Comparison of ENCODE assay signal across 9 cellular contexts in the genomic region with DNA sequence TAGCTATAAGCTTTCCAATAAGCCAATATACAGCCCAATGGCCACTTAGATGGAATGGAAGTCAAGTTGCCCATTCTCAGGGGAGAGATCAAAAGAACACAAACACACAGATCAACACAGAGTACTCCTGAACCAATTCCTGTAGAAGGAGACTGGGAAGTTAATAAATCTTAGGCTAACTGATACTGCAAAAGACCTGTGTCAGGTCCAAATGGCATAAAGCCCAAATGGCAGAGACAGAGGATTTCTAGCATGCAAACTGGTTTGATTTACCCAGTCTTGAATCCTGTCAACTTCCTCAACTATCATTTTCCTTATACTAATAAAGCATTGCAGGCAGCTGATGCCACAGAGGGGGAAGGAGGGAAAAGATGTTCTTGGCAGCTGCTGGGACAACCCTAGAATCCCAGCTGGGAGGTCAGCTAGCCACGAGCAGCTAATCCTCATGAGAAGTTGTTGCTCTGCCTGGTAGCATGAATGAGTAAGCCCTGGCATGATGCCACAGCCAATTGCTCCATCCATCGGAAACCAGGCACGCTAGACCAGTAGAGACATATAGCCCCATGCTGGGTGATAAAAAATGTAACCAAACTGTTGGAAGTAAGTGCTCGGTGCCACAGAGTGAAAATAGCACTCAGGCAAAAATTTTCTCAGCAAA. TPM values are rescaled to one million over a fixed set of nuclear protein-coding genes. Genes with fewer than 3 reads are reported as not detected.
DNase-seq lines count a peak whose midpoint lies in the region; ATAC-seq and TF ChIP-seq lines count a peak whose summit lies in the region.
"Had no signal": no experiment of that assay in that cellular context is flagged by ENCODE, and none has a peak within 500 bp of the region (broad histone marks: within the 10 kb centered on the region; RNA-seq: fewer than 3 reads in every experiment).

No MANE protein-coding gene starts in this region.

- no TSS peak for BruUV-seq in A673 (replicated peaks; lab: Mats Ljungman, UMichigan)

- H3K4me3 ChIP-seq in A673 (ENCODE audit: low read depth, low read length, poor library complexity, severe bottlenecking), result no peak overlapping the region
- H3K4me3 ChIP-seq in fibroblast of mammary gland (ENCODE audit: control insufficient read depth, low read depth, low read length), result no peak overlapping the region
- no peak overlapping the region for H3K4me3 ChIP-seq in naive thymus-derived CD4-positive, alpha-beta T cell (ENCODE audit: low read length)

- peaks cover 0 to 7% (median 6%) of the 10 kb centered on the region in 7 donors for H3K4me1 Mint-ChIP-seq in naive thymus-derived CD4-positive, alpha-beta T cell

- peaks cover 0 to 6% (median 0%) of the 10 kb centered on the region in 11 donors for H3K9me3 Mint-ChIP-seq in naive thymus-derived CD4-positive, alpha-beta T cell

- H3K27me3 ChIP-seq in A673 (replicated peaks; ENCODE audit: insufficient read depth, low read depth, low read length, poor library complexity), result no peaks in the 10 kb centered on the region
- H3K27me3 ChIP-seq in naive thymus-derived CD4-positive, alpha-beta T cell (ENCODE audit: control insufficient read depth in 2 of 2, insufficient read depth in 2 of 2, low read length in 2 of 2), result no peaks in the 10 kb centered on the region

- DNase-seq in A673 (ENCODE audit: low spot score) (peak; percentile 62), NCI-H460 (ENCODE audit: extremely low read depth, low read depth) (peak; percentile 72), fibroblast of mammary gland (ENCODE audit: low read depth) (peak; percentile 81), NCI-H2171 (lab: John Stamatoyannopoulos, UW) (no peak), HK-2 (ENCODE audit: unreplicated experiment) (no peak), iPS-NIHi7 (ENCODE audit: extremely low spot score) (no peak), NCI-H510A (lab: John Stamatoyannopoulos, UW) (no peak)
- no peak for DNase-seq in naive thymus-derived CD4-positive, alpha-beta T cell

- H3K4me3 Mint-ChIP-seq in naive thymus-derived CD4-positive, alpha-beta T cell, result peak overlapping the region in 1 of 10 donors; percentile 16

- H3K36me3 ChIP-seq in A673 (ENCODE audit: insufficient read depth, low read length, poor library complexity, severe bottlenecking), result no peaks in the 10 kb centered on the region
- no peaks in the 10 kb centered on the region for H3K36me3 ChIP-seq in naive thymus-derived CD4-positive, alpha-beta T cell (ENCODE audit: control insufficient read depth in 2 of 3, insufficient read depth in 3 of 3, low read length in 3 of 3)

- CTCF ChIA-PET in A673 (lab: Charles Lee), result no interaction called here
- CTCF ChIA-PET in naive thymus-derived CD4-positive, alpha-beta T cell (lab: Charles Lee), result no interaction called here

- no peak overlapping the region for H3K27ac Mint-ChIP-seq in naive thymus-derived CD4-positive, alpha-beta T cell
- H3K27ac Mint-ChIP-seq: activated naive CD4-positive, alpha-beta T cell treated with anti-CD3 and anti-CD28 coated beads, Interleukin-2, amount 50 U/mL, for 72 hours had no signal

- POLR2A ChIA-PET in A673 (lab: Charles Lee; ENCODE audit: low non-redundant PET), result no interaction called here
- POLR2A ChIA-PET in naive thymus-derived CD4-positive, alpha-beta T cell (lab: Charles Lee), result no interaction called here

- H3K9me3 ChIP-seq in A673 (ENCODE audit: low read depth, low read length, poor library complexity, severe bottlenecking), result no peaks in the 10 kb centered on the region
- H3K9me3 ChIP-seq in naive thymus-derived CD4-positive, alpha-beta T cell (ENCODE audit: control insufficient read depth in 2 of 3, low read length in 3 of 3), result no peaks in the 10 kb centered on the region

- intact Hi-C loops in A673 (cut with micrococcal nuclease; ENCODE audit: unreplicated experiment), result no loop called here
- intact Hi-C loops in naive thymus-derived CD4-positive, alpha-beta T cell (cut with micrococcal nuclease), result no loop called here

- no peaks in the 10 kb centered on the region for H3K4me1 ChIP-seq in A673 (ENCODE audit: insufficient read depth, low read length, poor library complexity, severe bottlenecking)
- H3K4me1 ChIP-seq in naive thymus-derived CD4-positive, alpha-beta T cell (ENCODE audit: control insufficient read depth in 2 of 2, insufficient read depth in 2 of 2, low read length in 2 of 2), result no peaks in the 10 kb centered on the region

- no peak overlapping the region for H3K27ac ChIP-seq in A673 (ENCODE audit: low read depth, low read length, poor library complexity, severe bottlenecking)
- H3K27ac ChIP-seq in naive thymus-derived CD4-positive, alpha-beta T cell (ENCODE audit: low read depth, low read length), result no peak overlapping the region

- H3K36me3 Mint-ChIP-seq in naive thymus-derived CD4-positive, alpha-beta T cell, result peaks cover 0 to 3% (median 0%) of the 10 kb centered on the region in 5 donors
- H3K36me3 Mint-ChIP-seq: activated naive CD4-positive, alpha-beta T cell treated with anti-CD3 and anti-CD28 coated beads, Interleukin-2, amount 50 U/mL, for 72 hours had no signal

- TF ChIP-seq CTCF in A673 (conservative IDR thresholded peaks at IDR 0.05; ENCODE audit: low read depth, low read length) (no peak), fibroblast of mammary gland (conservative IDR thresholded peaks at IDR 0.05; ENCODE audit: control insufficient read depth, insufficient read depth, low read depth, low read length) (no peak)

- ATAC-seq in naive thymus-derived CD4-positive, alpha-beta T cell, result peak; percentile 81
- ATAC-seq: activated naive CD4-positive, alpha-beta T cell treated with anti-CD3 and anti-CD28 coated beads, Interleukin-2, amount 50 U/mL, for 72 hours had no signal

- H3K27me3 Mint-ChIP-seq in naive thymus-derived CD4-positive, alpha-beta T cell, result peaks cover 4 to 19% (median 9%) of the 10 kb centered on the region in 5 donors

RNA-seq across cellular contexts. Expression of a gene that starts 26.2 kb away (rescaled TPM):
- 0.71 and 2.2 TPM in 2 replicates for total RNA-seq in A673 (2021)
- 12.5 and 14.7 TPM in 2 replicates for total RNA-seq in NCI-H460 (2014; rRNA removed; shearing (Covaris generic))
- 5.8 and 8.5 TPM in 2 replicates for polyA plus RNA-seq in NCI-H460 (2014; cell fraction: nucleus; rRNA removed)
- total RNA-seq in naive thymus-derived CD4-positive, alpha-beta T cell, result 1 to 10 TPM in 3 of 5 experiments, not detected in 2; 1.6 to 3.5 (median 1.7) TPM
- under 1 TPM in 1 of 2 donors, not detected in 1; 0.40 TPM for polyA plus RNA-seq in naive thymus-derived CD4-positive, alpha-beta T cell

RNA-seq across cellular contexts. Expression of a gene that starts 30.4 kb away (rescaled TPM):
- 0.75 and 1.8 TPM in 2 replicates for total RNA-seq in A673 (2021)
- 22.9 and 36.7 TPM in 2 replicates for total RNA-seq in NCI-H460 (2014; rRNA removed; shearing (Covaris generic))
- 12.5 and 27.7 TPM in 2 replicates for polyA plus RNA-seq in NCI-H460 (2014; cell fraction: nucleus; rRNA removed)
- 1 to 10 TPM in 1 of 5 experiments, under 1 TPM in 4; 0.17 to 4.2 (median 0.43) TPM for total RNA-seq in naive thymus-derived CD4-positive, alpha-beta T cell
- under 1 TPM in 1 of 2 donors, not detected in 1; 0.83 TPM for polyA plus RNA-seq in naive thymus-derived CD4-positive, alpha-beta T cell

RNA-seq across cellular contexts. Expression of a gene that starts 31.0 kb away (rescaled TPM):
- total RNA-seq in A673 (2021), result not detected in 2 replicates
- not detected in 2 replicates for total RNA-seq in NCI-H460 (2014; rRNA removed; shearing (Covaris generic))
- polyA plus RNA-seq in NCI-H460 (2014; cell fraction: nucleus; rRNA removed), result not detected in 2 replicates
- not detected for total RNA-seq in naive thymus-derived CD4-positive, alpha-beta T cell
- not detected for polyA plus RNA-seq in naive thymus-derived CD4-positive, alpha-beta T cell
- total RNA-seq: activated naive CD4-positive, alpha-beta T cell treated with anti-CD3 and anti-CD28 coated beads, Interleukin-2, amount 50 U/mL, for 72 hours had no signal

RNA-seq across cellular contexts. Expression of a gene that starts 53.5 kb away (rescaled TPM):
- total RNA-seq in A673 (2021), result not detected in 2 replicates
- not detected in 2 replicates for total RNA-seq in NCI-H460 (2014; rRNA removed; shearing (Covaris generic))
- not detected in 2 replicates for polyA plus RNA-seq in NCI-H460 (2014; cell fraction: nucleus; rRNA removed)
- not detected for total RNA-seq in naive thymus-derived CD4-positive, alpha-beta T cell
- not detected for polyA plus RNA-seq in naive thymus-derived CD4-positive, alpha-beta T cell
- total RNA-seq: activated naive CD4-positive, alpha-beta T cell treated with anti-CD3 and anti-CD28 coated beads, Interleukin-2, amount 50 U/mL, for 72 hours had no signal

Comparison
In these comparisons a context has a peak if more than half of its experiments do, and no peak if none do; other contexts are left out.
1. DNase-seq: peak in A673 (single experiment), NCI-H460 (single experiment) and fibroblast of mammary gland (single experiment); none in naive thymus-derived CD4-positive, alpha-beta T cell (0 of 9), NCI-H2171 (single experiment), HK-2 (single experiment), iPS-NIHi7 (single experiment) and NCI-H510A (single experiment).